In genomic region chr22:31083377-31083768, GRCh38 we compare ENCODE assay signal across 8 cellular contexts. TPM values are rescaled to one million over a fixed set of nuclear protein-coding genes. Genes with fewer than 3 reads are reported as not detected.
DNase-seq lines count a peak whose midpoint lies in the region; ATAC-seq and TF ChIP-seq lines count a peak whose summit lies in the region.

No MANE protein-coding gene starts in this region.

- H4K20me1 ChIP-seq in OCI-LY1 (ENCODE audit: insufficient read depth, low read length) = no peaks in the 10 kb centered on the region

- ATAC-seq in GM19023 (IDR thresholded peaks at IDR 0.05; ENCODE audit: unreplicated experiment) = no peak

- no peak overlapping the region for H2AFZ ChIP-seq in OCI-LY1 (ENCODE audit: low read length)

- H3K4me3 ChIP-seq in H7 (ENCODE audit: insufficient read depth, low read depth, low read length) (no peak overlapping the region), OCI-LY1 (ENCODE audit: low read depth, low read length, poor library complexity, severe bottlenecking) (peak overlapping the region; percentile 92), fibroblast of the aortic adventitia (ENCODE audit: low read depth, low read length) (peak overlapping the region; percentile 79), skeletal muscle satellite cell (ENCODE audit: low read length) (peak overlapping the region; percentile 86)

- H3K27me3 ChIP-seq in H7 (ENCODE audit: control insufficient read depth, insufficient read depth, low read length) (peaks cover 2% of the 10 kb centered on the region), OCI-LY1 (ENCODE audit: insufficient read depth, low read length) (no peaks in the 10 kb centered on the region), skeletal muscle satellite cell (ENCODE audit: control insufficient read depth, insufficient read depth, low read length) (no peaks in the 10 kb centered on the region)

- no peaks in the 10 kb centered on the region for H3K9me2 ChIP-seq in OCI-LY1 (ENCODE audit: low read depth, low read length)

- H3K79me2 ChIP-seq in OCI-LY1 (ENCODE audit: insufficient read depth, low read length) = no peaks in the 10 kb centered on the region

- intact Hi-C loops in head of caudate nucleus (cut with DNase I) = loop anchor here (5.0 kb wide), 1 partner anchor 116 kb away; the partner anchor contains the start of genes MORC2 and TUG1

- H3K4me2 ChIP-seq in OCI-LY1 (ENCODE audit: low read length) = peak overlapping the region; percentile 94
- peak overlapping the region; percentile 99 for H3K4me2 ChIP-seq in skeletal muscle satellite cell (ENCODE audit: low read length)

- peak overlapping the region; percentile 96; the same call in 1 of the 2 replicates for H3K9ac ChIP-seq in OCI-LY1 (ENCODE audit: low read length)
- H3K9ac ChIP-seq in skeletal muscle satellite cell (ENCODE audit: low read depth, low read length) = peak overlapping the region; percentile 95

- H3K36me3 ChIP-seq in H7 (replicated peaks; ENCODE audit: control insufficient read depth, insufficient read depth, low read length) = no peaks in the 10 kb centered on the region
- H3K36me3 ChIP-seq in OCI-LY1 (ENCODE audit: insufficient read depth, low read length) = no peaks in the 10 kb centered on the region
- H3K36me3 ChIP-seq in skeletal muscle satellite cell (ENCODE audit: insufficient read depth, low read length) = peaks cover 42% of the 10 kb centered on the region

- H3K9me3 ChIP-seq in OCI-LY1 (ENCODE audit: low read length) = no peaks in the 10 kb centered on the region
- no peaks in the 10 kb centered on the region for H3K9me3 ChIP-seq in skeletal muscle satellite cell (replicated peaks; ENCODE audit: low read length)

- H3K4me1 ChIP-seq in OCI-LY1 (ENCODE audit: insufficient read depth, low read length, severe bottlenecking) = peaks cover 51% of the 10 kb centered on the region
- H3K4me1 ChIP-seq in skeletal muscle satellite cell (ENCODE audit: control insufficient read depth, insufficient read depth, low read length) = peaks cover 54% of the 10 kb centered on the region

- no peak for TF ChIP-seq CTCF in OCI-LY1 (IDR thresholded peaks at IDR 0.05; ENCODE audit: low read length)
- no peak for TF ChIP-seq CTCF in fibroblast of the aortic adventitia (IDR thresholded peaks at IDR 0.05; ENCODE audit: insufficient read depth, low read length)

- peak overlapping the region; percentile 65 for H3K27ac ChIP-seq in OCI-LY1 (ENCODE audit: low read depth, low read length, poor library complexity, severe bottlenecking)

- no peaks in the 10 kb centered on the region for H3F3A ChIP-seq in OCI-LY1 (ENCODE audit: insufficient read depth, low read length)

- DNase-seq in H7 = peak; percentile 36
- no peak for DNase-seq in fibroblast of the aortic adventitia (ENCODE audit: low read depth)
- DNase-seq in GF-D8 (lab: John Stamatoyannopoulos, UW) = no peak
- DNase-seq in T1000 (lab: John Stamatoyannopoulos, UW) = no peak
- no peak for DNase-seq in head of caudate nucleus

RNA-seq across cellular contexts. Expression of gene SMTN, which starts 2.3 kb away (rescaled TPM):
- 10.7 and 21.0 TPM in 2 replicates for total RNA-seq in H7 (2014; rRNA removed; shearing (Covaris generic))
- total RNA-seq in fibroblast of the aortic adventitia (ENCODE audit: low replicate concordance) = 35.2 and 63.5 TPM in 2 replicates
- total RNA-seq in skeletal muscle satellite cell (2012; rRNA removed) = 175 and 203 TPM in 2 replicates

RNA-seq across cellular contexts. Expression of gene SELENOM, which starts 24.0 kb away (rescaled TPM):
- 14.6 and 22.4 TPM in 2 replicates for total RNA-seq in H7 (2014; rRNA removed; shearing (Covaris generic))
- 82.0 and 97.9 TPM in 2 replicates for total RNA-seq in fibroblast of the aortic adventitia (ENCODE audit: low replicate concordance)
- total RNA-seq in skeletal muscle satellite cell (2012; rRNA removed) = 128 and 200 TPM in 2 replicates

RNA-seq across cellular contexts. Expression of gene INPP5J, which starts 39.4 kb away (rescaled TPM):
- 10.6 and 11.9 TPM in 2 replicates for total RNA-seq in H7 (2014; rRNA removed; shearing (Covaris generic))
- total RNA-seq in fibroblast of the aortic adventitia (ENCODE audit: low replicate concordance) = under 0.01 and 0.41 TPM in 2 replicates
- total RNA-seq in skeletal muscle satellite cell (2012; rRNA removed) = 0.22 and 0.51 TPM in 2 replicates

RNA-seq across cellular contexts. Expression of gene PLA2G3, which starts 56.9 kb away (rescaled TPM):
- total RNA-seq in H7 (2014; rRNA removed; shearing (Covaris generic)) = 13.6 and 19.3 TPM in 2 replicates
- 0.08 and 0.09 TPM in 2 replicates for total RNA-seq in fibroblast of the aortic adventitia (ENCODE audit: low replicate concordance)
- total RNA-seq in skeletal muscle satellite cell (2012; rRNA removed) = 0.25 TPM in 1 of 2 replicates, not detected in the other
